ENCODE assay signal across 1 cellular context in the genomic region with DNA sequence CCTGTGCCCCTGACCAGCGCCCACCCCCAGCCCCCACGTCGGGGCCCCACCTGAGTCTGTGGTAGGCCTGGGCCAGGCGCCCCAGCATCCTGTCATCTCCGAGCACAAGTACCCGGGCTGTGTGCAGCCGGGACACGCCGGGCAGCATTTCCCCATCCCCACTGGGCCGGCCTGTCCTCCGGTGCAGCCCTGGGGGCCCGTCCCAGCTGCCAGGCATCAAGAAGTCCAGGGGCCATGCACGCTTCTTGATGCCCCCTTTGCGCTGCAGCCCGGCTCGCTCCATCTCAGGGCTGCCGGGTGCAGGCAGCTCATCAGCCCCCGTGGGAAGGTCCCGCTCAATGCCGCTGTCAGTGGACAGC.
TF ChIP-seq lines count a peak whose summit lies in the region.

No MANE protein-coding gene starts in this region.

TF ChIP-seq in H1, 55 proteins besides CTCF, POLR2A, EP300 and RAD21:
- TF ChIP-seq KDM4A (IDR thresholded peaks at IDR 0.05; ENCODE audit: low read depth, low read length, severe bottlenecking): no peak
- TF ChIP-seq ATF3 (IDR thresholded peaks at IDR 0.05; ENCODE audit: insufficient read depth, low read depth, low read length): no peak
TF ChIP-seq in H1: peak in this region for 0.
